8 cellular contexts compared by ENCODE assay signal in the genomic region with DNA sequence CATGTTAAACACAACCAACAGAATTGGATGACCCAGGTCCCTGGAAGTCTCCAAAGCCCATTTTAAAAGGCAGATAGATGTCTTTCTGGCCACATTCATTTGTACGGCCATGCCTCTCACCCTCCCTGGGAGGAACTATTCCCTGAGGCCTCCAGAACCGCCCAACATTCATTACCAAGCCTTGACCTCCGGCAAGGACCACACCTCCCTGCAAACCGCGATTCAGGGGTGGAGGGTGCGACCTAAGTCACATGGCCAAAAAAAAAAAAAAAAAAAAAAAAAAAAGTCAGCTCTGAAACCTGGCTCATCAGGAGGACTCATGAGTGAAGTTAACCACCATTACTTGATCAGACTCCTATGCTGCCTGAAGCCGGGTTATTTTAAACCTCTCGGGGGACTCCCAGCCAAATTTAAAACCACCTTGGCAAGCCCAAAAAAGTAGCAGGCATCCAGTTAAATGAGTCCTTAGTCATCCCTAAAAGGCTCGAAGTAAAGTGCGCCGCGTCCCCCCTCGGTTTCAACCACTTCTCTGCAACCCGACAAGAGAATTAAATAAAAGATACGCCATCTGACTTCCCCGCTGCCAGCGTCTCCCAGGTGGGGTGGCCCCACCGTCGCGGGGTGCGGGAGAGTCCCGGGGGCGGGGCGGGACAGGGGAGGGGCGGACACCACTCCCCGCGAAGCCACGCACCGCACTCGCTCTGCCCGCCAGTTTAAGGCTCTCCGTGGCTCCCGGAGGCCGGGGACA. TPM values are rescaled to one million over a fixed set of nuclear protein-coding genes. Genes with fewer than 3 reads are reported as not detected.
A peak's percentile ranks its signal among the peaks of the same experiment; 100 is the strongest.
DNase-seq lines count a peak whose midpoint lies in the region; ATAC-seq and TF ChIP-seq lines count a peak whose summit lies in the region.

No MANE protein-coding gene starts in this region.

- H3K27ac Mint-ChIP-seq in activated CD4-positive, alpha-beta T cell treated with anti-CD3 and anti-CD28 coated beads for 36 hours: peak overlapping the region; percentile 98

- POLR2A ChIA-PET in BJ (lab: Charles Lee): interaction anchor here (0.6 kb wide), 1 partner anchor 18 kb away, joined by 19 read pairs; no protein-coding TSS in a partner anchor
- POLR2A ChIA-PET in activated CD4-positive, alpha-beta T cell treated with anti-CD3 and anti-CD28 coated beads for 36 hours (lab: Charles Lee): interaction anchor here (0.7 to 3.7 kb wide), 5 partner anchors 8 to 151 kb away, joined by 3 to 29 read pairs (median 5); no protein-coding TSS in a partner anchor

- H3K9me3 ChIP-seq in left lung: no peaks in the 10 kb centered on the region

- H3K27ac ChIP-seq in coronary artery (peak overlapping the region; percentile 100), left lung (peak overlapping the region; percentile 100)

- H3K27me3 ChIP-seq in BJ (ENCODE audit: control insufficient read depth, insufficient read depth, low read length): no peaks in the 10 kb centered on the region
- H3K27me3 ChIP-seq in left lung: no peaks in the 10 kb centered on the region

- no peak for DNase-seq in BJ (ENCODE audit: low read depth)
- peak; percentile 74 for DNase-seq in HuH-7 (ENCODE audit: low spot score)
- DNase-seq in activated CD4-positive, alpha-beta T cell treated with anti-CD3 and anti-CD28 coated beads for 36 hours: peak; percentile 86
- DNase-seq in coronary artery (ENCODE audit: low spot score): peak; percentile 91
- peak; percentile 84 to 89 for DNase-seq in left lung
- DNase-seq in stimulated activated CD4-positive, alpha-beta T cell treated with anti-CD3 and anti-CD28 coated beads, Interleukin-4, amount 100 ng/mL, for 48 hours (ENCODE audit: low read depth in 2 of 2): peak; percentile 62 to 69
- DNase-seq in DMS79 treated with DMSO at 0.1 percent for 48 hours (lab: John Stamatoyannopoulos, UW): no peak

- intact Hi-C loops in activated CD4-positive, alpha-beta T cell treated with anti-CD3 and anti-CD28 coated beads for 36 hours (cut with DNase I, micrococcal nuclease): loop anchor here (1.0 to 10.0 kb wide), 17 partner anchors 8 to 1953 kb away; partner anchors contain the start of genes ZFAND5 (in 2 of the 2), ABHD17B (in 1 of the 2), C9orf85 (in 1 of the 2) and CEMIP2 (in 1 of the 2)
- intact Hi-C loops in left lung (cut with DNase I): loop anchor here (10.0 kb wide), 2 partner anchors 173 to 183 kb away; no protein-coding TSS in a partner anchor

- TF ChIP-seq CTCF in BJ (IDR thresholded peaks at IDR 0.05; ENCODE audit: insufficient read depth, low read depth, low read length) (no peak), coronary artery (IDR thresholded peaks at IDR 0.05) (no peak), left lung (IDR thresholded peaks at IDR 0.05) (no peak)

- H3K4me1 ChIP-seq in left lung: peaks cover 40 to 71% of the 10 kb centered on the region in 2 donors

- H3K36me3 ChIP-seq in BJ (ENCODE audit: control insufficient read depth, insufficient read depth, low read length) (peaks cover 2% of the 10 kb centered on the region), left lung (no peaks in the 10 kb centered on the region)

- peaks cover 20% of the 10 kb centered on the region for H3K36me3 Mint-ChIP-seq in activated CD4-positive, alpha-beta T cell treated with anti-CD3 and anti-CD28 coated beads for 36 hours (ENCODE audit: low read depth)

- H3K4me1 Mint-ChIP-seq in activated CD4-positive, alpha-beta T cell treated with anti-CD3 and anti-CD28 coated beads for 36 hours: peaks cover 45% of the 10 kb centered on the region

- no peaks in the 10 kb centered on the region for H3K27me3 Mint-ChIP-seq in activated CD4-positive, alpha-beta T cell treated with anti-CD3 and anti-CD28 coated beads for 36 hours

- H3K4me3 ChIP-seq in BJ (ENCODE audit: low read depth, low read length) (peak overlapping the region; percentile 90), coronary artery (peak overlapping the region; percentile 99), left lung (peak overlapping the region; percentile 64 to 81)

- H3K9me3 Mint-ChIP-seq in activated CD4-positive, alpha-beta T cell treated with anti-CD3 and anti-CD28 coated beads for 36 hours (ENCODE audit: low read depth): no peaks in the 10 kb centered on the region

- CTCF ChIA-PET in BJ (lab: Yijun Ruan, JAX): interaction anchor here (0.6 kb wide), 1 partner anchor 73 kb away, joined by 4 read pairs; no protein-coding TSS in a partner anchor
- CTCF ChIA-PET in activated CD4-positive, alpha-beta T cell treated with anti-CD3 and anti-CD28 coated beads for 36 hours (lab: Charles Lee): interaction anchor here (1.1 to 1.8 kb wide), 2 partner anchors 10 to 71 kb away, joined by 3 to 6 read pairs; no protein-coding TSS in a partner anchor

- H3K4me3 Mint-ChIP-seq in activated CD4-positive, alpha-beta T cell treated with anti-CD3 and anti-CD28 coated beads for 36 hours: peak overlapping the region; percentile 99

- ATAC-seq in GM19395 (IDR thresholded peaks at IDR 0.05; ENCODE audit: unreplicated experiment) (peak; percentile 37), left lung (peak; percentile 60)
- ATAC-seq in activated CD4-positive, alpha-beta T cell treated with anti-CD3 and anti-CD28 coated beads for 36 hours: peak; percentile 45

RNA-seq across cellular contexts. Expression of gene KLF9, which starts 2.4 kb away (rescaled TPM):
- 29.2 and 32.7 TPM in 2 replicates for polyA plus RNA-seq in BJ (2011; rRNA removed)
- 29.0 TPM in 2 replicates for polyA minus RNA-seq in BJ (2011; rRNA and poly(A)+ RNA removed)
- 10 to 100 TPM; 20.2 to 22.3 TPM for total RNA-seq in activated CD4-positive, alpha-beta T cell treated with anti-CD3 and anti-CD28 coated beads for 36 hours
- total RNA-seq in left lung: 10 to 100 TPM; 25.2 to 42.0 TPM

Comparison
In these comparisons a context has a peak if more than half of its experiments do, and no peak if none do; other contexts are left out.
1. DNase-seq: peak in HuH-7 (single experiment), activated CD4-positive, alpha-beta T cell treated with anti-CD3 and anti-CD28 coated beads for 36 hours (single experiment), coronary artery (single experiment), left lung (2 of 2) and stimulated activated CD4-positive, alpha-beta T cell treated with anti-CD3 and anti-CD28 coated beads, Interleukin-4, amount 100 ng/mL, for 48 hours (2 of 2); none in BJ (single experiment) and DMS79 treated with DMSO at 0.1 percent for 48 hours (single experiment).
2. Peak in every context shown above with its lines, with median percentiles within 50 percentile points of each other: H3K4me3 ChIP-seq and ATAC-seq.